ENCODE assay signal across 8 cellular contexts in the genomic region with DNA sequence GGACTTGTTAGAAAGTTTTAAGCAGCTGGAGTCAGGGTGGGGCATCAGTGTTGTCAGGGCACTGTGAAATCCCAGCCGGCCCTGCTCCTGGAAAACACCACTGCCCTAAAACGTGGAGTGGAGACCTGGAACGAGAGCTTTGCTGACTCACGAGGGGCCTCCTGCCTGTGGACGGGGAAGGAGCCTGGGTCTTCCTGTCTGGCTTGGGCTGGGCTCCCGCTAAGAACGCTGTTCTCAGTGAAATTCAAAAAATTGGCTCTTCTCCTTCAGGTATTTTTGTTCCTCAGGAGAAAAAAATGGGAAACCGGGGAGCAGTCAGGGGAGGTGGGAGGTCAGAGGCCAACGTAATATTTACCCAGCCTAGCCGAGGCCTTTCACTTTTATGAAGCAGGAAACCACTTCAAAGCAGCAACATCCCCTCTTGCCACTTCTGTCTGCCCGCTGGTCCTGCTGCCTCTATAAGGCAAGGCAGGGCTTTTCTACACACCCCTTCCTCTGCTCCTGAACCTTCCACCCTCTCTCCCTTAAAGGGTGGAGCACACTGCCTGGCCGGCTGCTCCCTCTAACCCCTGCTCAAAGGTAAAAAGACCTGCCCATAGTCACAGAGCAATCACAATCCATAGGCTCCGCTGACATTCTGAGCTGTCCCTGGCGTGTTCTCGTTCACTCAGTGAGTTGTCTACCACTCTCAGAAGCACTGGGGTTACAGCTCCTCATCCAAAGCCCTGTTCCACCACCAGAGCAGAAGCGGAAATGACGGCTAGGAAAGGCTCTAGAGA. TPM values are rescaled to one million over a fixed set of nuclear protein-coding genes. Genes with fewer than 3 reads are reported as not detected.
A peak's percentile ranks its signal among the peaks of the same experiment; 100 is the strongest.
DNase-seq lines count a peak whose midpoint lies in the region; ATAC-seq and TF ChIP-seq lines count a peak whose summit lies in the region.

No MANE protein-coding gene starts in this region.

- peaks cover 18% of the 10 kb centered on the region for H3K4me1 Mint-ChIP-seq in activated naive CD8-positive, alpha-beta T cell (ENCODE audit: low read depth)
- H3K4me1 Mint-ChIP-seq in stimulated activated memory B cell treated with anti-CD40 and anti-IgM and Interleukin-4, amounts not matched to agents 10 μg/mL and 1 μg/mL and 100 μg/mL, for 72 hours: peaks cover 7% of the 10 kb centered on the region

- ATAC-seq in HG02642 (IDR thresholded peaks at IDR 0.05; ENCODE audit: poor library complexity, unreplicated experiment): peak; percentile 54
- ATAC-seq in right cardiac atrium: peak; percentile 69 to 87
- peak; percentile 13 for ATAC-seq in stimulated activated memory B cell treated with anti-CD40 and anti-IgM and Interleukin-4, amounts not matched to agents 10 μg/mL and 1 μg/mL and 100 μg/mL, for 72 hours
- no peak for ATAC-seq in HG03565 (IDR thresholded peaks at IDR 0.05; ENCODE audit: unreplicated experiment)

- H3K36me3 Mint-ChIP-seq in activated naive CD8-positive, alpha-beta T cell: no peaks in the 10 kb centered on the region
- no peaks in the 10 kb centered on the region for H3K36me3 Mint-ChIP-seq in stimulated activated memory B cell treated with anti-CD40 and anti-IgM and Interleukin-4, amounts not matched to agents 10 μg/mL and 1 μg/mL and 100 μg/mL, for 72 hours

- intact Hi-C loops in right cardiac atrium (cut with DNase I): loop anchor here in 1 of 4 donors (5.0 kb wide), 1 partner anchor 34 kb away; no protein-coding TSS in a partner anchor

- peak overlapping the region; percentile 57 for H3K4me3 Mint-ChIP-seq in activated naive CD8-positive, alpha-beta T cell
- H3K4me3 Mint-ChIP-seq in stimulated activated memory B cell treated with anti-CD40 and anti-IgM and Interleukin-4, amounts not matched to agents 10 μg/mL and 1 μg/mL and 100 μg/mL, for 72 hours: peak overlapping the region; percentile 9

- peaks cover 21% of the 10 kb centered on the region for H3K27me3 Mint-ChIP-seq in activated naive CD8-positive, alpha-beta T cell
- H3K27me3 Mint-ChIP-seq in stimulated activated memory B cell treated with anti-CD40 and anti-IgM and Interleukin-4, amounts not matched to agents 10 μg/mL and 1 μg/mL and 100 μg/mL, for 72 hours: peaks cover 11% of the 10 kb centered on the region

- no peaks in the 10 kb centered on the region for H3K9me3 ChIP-seq in right cardiac atrium (ENCODE audit: control insufficient read depth, low read length)

- peak; percentile 67 for DNase-seq in AG08395 (ENCODE audit: low spot score)
- peak; percentile 79 to 86 (median 80) for DNase-seq in right cardiac atrium
- DNase-seq in activated CD4-positive, CD25-positive, alpha-beta regulatory T cell treated with anti-CD3 and anti-CD28 coated beads, Interleukin-2, amount 50 U/mL, for 72 hours: no peak
- DNase-seq in GM13977 (ENCODE audit: low spot score): no peak

- peak overlapping the region; percentile 42 for H3K27ac Mint-ChIP-seq in activated naive CD8-positive, alpha-beta T cell
- H3K27ac Mint-ChIP-seq in stimulated activated memory B cell treated with anti-CD40 and anti-IgM and Interleukin-4, amounts not matched to agents 10 μg/mL and 1 μg/mL and 100 μg/mL, for 72 hours: peak overlapping the region; percentile 50

- TF ChIP-seq CTCF in GM13977 (IDR thresholded peaks at IDR 0.05; ENCODE audit: extremely low read depth, insufficient read depth, missing control alignments): no peak

- no peak overlapping the region for H3K4me3 ChIP-seq in right cardiac atrium (ENCODE audit: low read length)

- WGBS in right cardiac atrium: 48% methylated on average over 17 of the region's 17 CpGs

- no peaks in the 10 kb centered on the region for H3K27me3 ChIP-seq in right cardiac atrium (ENCODE audit: control insufficient read depth, insufficient read depth)

- peaks cover 41% of the 10 kb centered on the region for H3K4me1 ChIP-seq in right cardiac atrium (ENCODE audit: control insufficient read depth, insufficient read depth, low read length)

- no peaks in the 10 kb centered on the region for H3K9me3 Mint-ChIP-seq in activated naive CD8-positive, alpha-beta T cell (ENCODE audit: low read depth)
- H3K9me3 Mint-ChIP-seq in stimulated activated memory B cell treated with anti-CD40 and anti-IgM and Interleukin-4, amounts not matched to agents 10 μg/mL and 1 μg/mL and 100 μg/mL, for 72 hours: no peaks in the 10 kb centered on the region

- in situ Hi-C loops in GM13977 (cut with MboI; ENCODE audit: low pct_unique_long_range_greater_than_20kb, low sequenced_read_pairs, unreplicated experiment): loop anchor here (25.0 kb wide), 1 partner anchor 99 kb away; no protein-coding TSS in a partner anchor

- peak overlapping the region; percentile 83 for H3K27ac ChIP-seq in right cardiac atrium (ENCODE audit: low read length)

RNA-seq across cellular contexts. Expression of gene PLXNA2, which starts 8.0 kb away (rescaled TPM):
- 10 to 100 TPM; 16.2 to 26.6 (median 16.8) TPM for total RNA-seq in right cardiac atrium
- polyA plus RNA-seq in right cardiac atrium: 7.3 TPM

Comparison
In these comparisons a context has a peak if more than half of its experiments do, and no peak if none do; other contexts are left out.
1. DNase-seq: peak in AG08395 (single experiment) and right cardiac atrium (3 of 3); none in activated CD4-positive, CD25-positive, alpha-beta regulatory T cell treated with anti-CD3 and anti-CD28 coated beads, Interleukin-2, amount 50 U/mL, for 72 hours (single experiment) and GM13977 (single experiment).